Comparison of ENCODE assay signal across 22 cellular contexts in genomic region chr13:95091755-95092154, GRCh38.
"Had no signal": no experiment of that assay in that cellular context is flagged by ENCODE, and none has a peak within 500 bp of the region (broad histone marks: within the 10 kb centered on the region; RNA-seq: fewer than 3 reads in every experiment).

No MANE protein-coding gene starts in this region.

- H3K4me3 ChIP-seq: breast epithelium, heart right ventricle, ovary, right lobe of liver, transverse colon had no signal

- H3K27ac Mint-ChIP-seq: activated B cell treated with CpG ODN at 0.5 μM for 24 hours; activated CD4-positive, alpha-beta T cell treated with anti-CD3 and anti-CD28 coated beads for 36 hours; activated CD8-positive, alpha-beta memory T cell treated with anti-CD3 and anti-CD28 coated beads, Interleukin-2, amount 10 ng/mL, durations not matched to agents 7 days and 5 days; activated CD8-positive, alpha-beta T cell treated with anti-CD3 and anti-CD28 coated beads, Interleukin-2, amount 10 ng/mL, durations not matched to agents 7 days and 5 days; activated naive CD4-positive, alpha-beta T cell treated with anti-CD3 and anti-CD28 coated beads, Interleukin-2, amount 50 U/mL, for 24 hours; activated naive CD8-positive, alpha-beta T cell treated with anti-CD3 and anti-CD28 coated beads, Interleukin-2, amount 50 U/mL, for 24 hours; activated T-helper 2 cell treated with anti-CD3 and anti-CD28 coated beads, Interferon-gamma antibody, Interleukin-2, Interleukin-4, amounts not matched to agents 10 μg/mL and 5 μg/mL and 100 μg/mL, durations not matched to agents 14 hours and 24 hours and 36 hours; mesothelial cell of epicardium; naive thymus-derived CD4-positive, alpha-beta T cell; progenitor cell of endocrine pancreas had no signal

- H3K27me3 Mint-ChIP-seq: activated B cell treated with CpG ODN at 0.5 μM for 24 hours; activated CD4-positive, alpha-beta T cell treated with anti-CD3 and anti-CD28 coated beads for 36 hours; activated CD8-positive, alpha-beta memory T cell treated with anti-CD3 and anti-CD28 coated beads, Interleukin-2, amount 10 ng/mL, durations not matched to agents 7 days and 5 days; activated naive CD4-positive, alpha-beta T cell treated with anti-CD3 and anti-CD28 coated beads, Interleukin-2, amount 50 U/mL, for 24 hours; activated naive CD8-positive, alpha-beta T cell treated with anti-CD3 and anti-CD28 coated beads, Interleukin-2, amount 50 U/mL, for 24 hours; naive thymus-derived CD4-positive, alpha-beta T cell; progenitor cell of endocrine pancreas had no signal

- H3K4me1 Mint-ChIP-seq: activated B cell treated with CpG ODN at 0.5 μM for 24 hours; activated CD4-positive, alpha-beta T cell treated with anti-CD3 and anti-CD28 coated beads for 36 hours; activated naive CD4-positive, alpha-beta T cell treated with anti-CD3 and anti-CD28 coated beads, Interleukin-2, amount 50 U/mL, for 24 hours; mesothelial cell of epicardium had no signal

- H3K36me3 ChIP-seq: breast epithelium, heart right ventricle, ovary, right lobe of liver, transverse colon had no signal

- H3K9me3 ChIP-seq: ovary, right lobe of liver, transverse colon had no signal

- DNase-seq: activated B cell treated with CpG ODN at 0.5 μM for 24 hours; activated CD4-positive, alpha-beta T cell treated with anti-CD3 and anti-CD28 coated beads for 36 hours; activated CD8-positive, alpha-beta memory T cell treated with anti-CD3 and anti-CD28 coated beads, Interleukin-2, amount 10 ng/mL, durations not matched to agents 7 days and 5 days; activated CD8-positive, alpha-beta T cell treated with anti-CD3 and anti-CD28 coated beads, Interleukin-2, amount 10 ng/mL, durations not matched to agents 7 days and 5 days; activated naive CD8-positive, alpha-beta T cell treated with anti-CD3 and anti-CD28 coated beads, Interleukin-2, amount 50 U/mL, for 24 hours; activated T-cell treated with anti-CD3 and anti-CD28 coated beads, Interleukin-2, amount 50 U/mL, for 48 hours; amygdala; central memory CD4-positive, alpha-beta T cell; foreskin fibroblast; heart right ventricle; naive thymus-derived CD4-positive, alpha-beta T cell; ovary; right lobe of liver; stimulated activated CD4-positive, alpha-beta T cell treated with anti-CD3 and anti-CD28 coated beads, Interleukin-2, amount 100 ng/mL, for 48 hours; stimulated activated naive CD4-positive, alpha-beta T cell treated with Interleukin-2 at 50 U/mL for 16 hours; transverse colon had no signal

- H3K4me1 ChIP-seq: breast epithelium, heart right ventricle, right lobe of liver, transverse colon had no signal

- H3K4me3 Mint-ChIP-seq: activated B cell treated with CpG ODN at 0.5 μM for 24 hours; activated CD4-positive, alpha-beta T cell treated with anti-CD3 and anti-CD28 coated beads for 36 hours; activated CD8-positive, alpha-beta memory T cell treated with anti-CD3 and anti-CD28 coated beads, Interleukin-2, amount 10 ng/mL, durations not matched to agents 7 days and 5 days; activated CD8-positive, alpha-beta T cell treated with anti-CD3 and anti-CD28 coated beads, Interleukin-2, amount 10 ng/mL, durations not matched to agents 7 days and 5 days; activated naive CD4-positive, alpha-beta T cell treated with anti-CD3 and anti-CD28 coated beads, Interleukin-2, amount 50 U/mL, for 24 hours; activated naive CD8-positive, alpha-beta T cell treated with anti-CD3 and anti-CD28 coated beads, Interleukin-2, amount 50 U/mL, for 24 hours; mesothelial cell of epicardium; naive thymus-derived CD4-positive, alpha-beta T cell had no signal

- ATAC-seq: activated CD4-positive, alpha-beta T cell treated with anti-CD3 and anti-CD28 coated beads for 36 hours; activated CD8-positive, alpha-beta memory T cell treated with anti-CD3 and anti-CD28 coated beads, Interleukin-2, amount 10 ng/mL, durations not matched to agents 7 days and 5 days; activated CD8-positive, alpha-beta T cell treated with anti-CD3 and anti-CD28 coated beads, Interleukin-2, amount 10 ng/mL, durations not matched to agents 7 days and 5 days; activated naive CD8-positive, alpha-beta T cell treated with anti-CD3 and anti-CD28 coated beads, Interleukin-2, amount 50 U/mL, for 24 hours; esophagus mucosa; heart right ventricle; naive thymus-derived CD4-positive, alpha-beta T cell; right lobe of liver had no signal

- H3K27ac ChIP-seq: breast epithelium, heart right ventricle, ovary, right lobe of liver, transverse colon had no signal

- H3K27me3 ChIP-seq: breast epithelium, heart right ventricle, ovary, right lobe of liver, transverse colon had no signal
